Comparison of ENCODE assay signal across 20 cellular contexts in the genomic region with DNA sequence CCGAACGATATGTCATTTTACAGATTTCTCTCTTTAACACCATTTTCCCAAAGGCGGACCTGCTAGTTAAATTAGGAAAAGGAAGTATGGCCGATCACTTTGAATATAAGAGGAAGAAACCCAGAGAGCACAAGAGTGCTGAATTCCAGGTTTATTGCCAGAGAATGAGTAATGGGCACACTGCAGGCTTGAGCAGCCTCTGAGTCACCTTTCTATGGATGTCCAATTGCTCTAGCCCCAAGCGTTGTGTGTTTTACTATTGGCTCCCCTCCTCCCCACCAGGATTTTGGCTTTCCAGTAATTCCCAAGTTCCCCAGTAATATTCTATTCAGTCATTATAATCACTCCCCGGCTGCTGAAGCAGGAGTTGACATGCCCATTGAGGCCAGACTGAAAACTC.
DNase-seq lines count a peak whose midpoint lies in the region; ATAC-seq and TF ChIP-seq lines count a peak whose summit lies in the region.
"Had no signal": no experiment of that assay in that cellular context is flagged by ENCODE, and none has a peak within 500 bp of the region (broad histone marks: within the 10 kb centered on the region; RNA-seq: fewer than 3 reads in every experiment).

No MANE protein-coding gene starts in this region.

- in situ Hi-C loops in mammary epithelial cell (cut with MboI; ENCODE audit: low sequenced_read_pairs in 2 of 2) = no loop called here

- H3K27ac ChIP-seq in mammary epithelial cell (ENCODE audit: insufficient read depth, low read depth, low read length) = no peak overlapping the region
- H3K27ac ChIP-seq: tibial nerve had no signal

- no peak for ATAC-seq in activated naive CD8-positive, alpha-beta T cell treated with anti-CD3 and anti-CD28 coated beads, Interleukin-2, amount 50 U/mL, for 24 hours
- ATAC-seq in HG03045 (IDR thresholded peaks at IDR 0.05; ENCODE audit: unreplicated experiment) = no peak
- ATAC-seq in HG02610 (IDR thresholded peaks at IDR 0.05; ENCODE audit: unreplicated experiment) = no peak
- ATAC-seq: right cardiac atrium had no signal

- H3K27ac Mint-ChIP-seq in activated naive CD8-positive, alpha-beta T cell treated with anti-CD3 and anti-CD28 coated beads, Interleukin-2, amount 50 U/mL, for 24 hours = no peak overlapping the region
- H3K27ac Mint-ChIP-seq: activated CD4-positive, alpha-beta T cell treated with anti-CD3 and anti-CD28 coated beads, Interleukin-2, amount 10 ng/mL, durations not matched to agents 7 days and 5 days; activated naive CD8-positive, alpha-beta T cell treated with anti-CD3 and anti-CD28 coated beads for 36 hours; activated T-cell treated with anti-CD3 and anti-CD28 coated beads, Interleukin-2, amount 50 U/mL, for 24 hours had no signal

- dilution Hi-C loops in mammary epithelial cell (cut with HindIII; ENCODE audit: low sequenced_read_pairs) = no loop called here

- no peak overlapping the region for H3K4me2 ChIP-seq in mammary epithelial cell (ENCODE audit: insufficient read depth, low read depth, low read length)

- H3K4me1 Mint-ChIP-seq in activated naive CD8-positive, alpha-beta T cell treated with anti-CD3 and anti-CD28 coated beads, Interleukin-2, amount 50 U/mL, for 24 hours = no peaks in the 10 kb centered on the region
- H3K4me1 Mint-ChIP-seq: activated CD4-positive, alpha-beta T cell treated with anti-CD3 and anti-CD28 coated beads, Interleukin-2, amount 10 ng/mL, durations not matched to agents 7 days and 5 days; activated naive CD8-positive, alpha-beta T cell treated with anti-CD3 and anti-CD28 coated beads for 36 hours; IgD-negative memory B cell; neural crest cell had no signal

- CTCF ChIA-PET in mammary epithelial cell (lab: Charles Lee; ENCODE audit: low non-redundant PET) = no interaction called here

- no peaks in the 10 kb centered on the region for H3K27me3 ChIP-seq in mammary epithelial cell (ENCODE audit: insufficient read depth, low read length)
- H3K27me3 ChIP-seq: tibial nerve had no signal

- intact Hi-C loops in mammary epithelial cell (cut with micrococcal nuclease) = no loop called here

- H3K36me3 ChIP-seq in mammary epithelial cell (ENCODE audit: insufficient read depth, low read length) = no peaks in the 10 kb centered on the region

- H3K79me2 ChIP-seq in mammary epithelial cell (ENCODE audit: insufficient read depth, low read length) = no peaks in the 10 kb centered on the region

- peaks cover 28% of the 10 kb centered on the region for H3K9me3 Mint-ChIP-seq in activated naive CD8-positive, alpha-beta T cell treated with anti-CD3 and anti-CD28 coated beads, Interleukin-2, amount 50 U/mL, for 24 hours

- peak; percentile 4 for DNase-seq in AG10803 (ENCODE audit: low read depth)
- peak; percentile 75 for DNase-seq in HT1080 (ENCODE audit: low read depth)
- peak; percentile 63 for DNase-seq in mammary epithelial cell
- peak; percentile 18 for DNase-seq in iPS-NIHi7 (ENCODE audit: extremely low spot score)
- DNase-seq in activated gamma-delta T cell treated with Interleukin-2 at 50 U/mL for 16 hours = no peak
- no peak for DNase-seq in activated naive CD8-positive, alpha-beta T cell treated with anti-CD3 and anti-CD28 coated beads, Interleukin-2, amount 50 U/mL, for 24 hours
- DNase-seq: activated CD4-positive, alpha-beta T cell treated with anti-CD3 and anti-CD28 coated beads, Interleukin-2, amount 10 ng/mL, durations not matched to agents 7 days and 5 days; activated naive CD8-positive, alpha-beta T cell treated with anti-CD3 and anti-CD28 coated beads for 36 hours; activated T-cell treated with anti-CD3 and anti-CD28 coated beads, Interleukin-2, amount 50 U/mL, for 24 hours; erythroblast; NCI-H1105; NK-92 treated with Interleukin-12 subunit alpha and Interleukin-12 subunit beta, amount 100 ng/mL, for 24 hours; right cardiac atrium; SHP77 treated with DMSO at 0.1 percent for 48 hours; T-helper 9 cell had no signal

- H3K4me3 ChIP-seq in AG10803 (ENCODE audit: low read length) (no peak overlapping the region), mammary epithelial cell (replicated peaks in 1 of 3; ENCODE audit: insufficient read depth in 1 of 3, low read depth in 2 of 3, low read length in 3 of 3) (no peak overlapping the region)
- H3K4me3 ChIP-seq: tibial nerve had no signal

- no peaks in the 10 kb centered on the region for H3K36me3 Mint-ChIP-seq in activated naive CD8-positive, alpha-beta T cell treated with anti-CD3 and anti-CD28 coated beads, Interleukin-2, amount 50 U/mL, for 24 hours (ENCODE audit: low read depth)
- H3K36me3 Mint-ChIP-seq: activated naive CD8-positive, alpha-beta T cell treated with anti-CD3 and anti-CD28 coated beads for 36 hours; IgD-negative memory B cell had no signal

- H3K9me3 ChIP-seq in mammary epithelial cell (replicated peaks; ENCODE audit: insufficient read depth, low read length) = no peaks in the 10 kb centered on the region
- H3K9me3 ChIP-seq: tibial nerve had no signal

- no TSS peak for BruUV-seq in mammary epithelial cell (replicated peaks; lab: Mats Ljungman, UMichigan)

- H3K9ac ChIP-seq in mammary epithelial cell (ENCODE audit: insufficient read depth, low read length) = no peak overlapping the region

- WGBS in mammary epithelial cell (ENCODE audit: low coverage, missing lambda C conversion rate) = 44% methylated on average over 6 of the region's 6 CpGs

- H4K20me1 ChIP-seq in mammary epithelial cell (ENCODE audit: insufficient read depth, low read length) = no peaks in the 10 kb centered on the region

- no peak overlapping the region for H3K4me3 Mint-ChIP-seq in activated naive CD8-positive, alpha-beta T cell treated with anti-CD3 and anti-CD28 coated beads, Interleukin-2, amount 50 U/mL, for 24 hours
- H3K4me3 Mint-ChIP-seq: activated CD4-positive, alpha-beta T cell treated with anti-CD3 and anti-CD28 coated beads, Interleukin-2, amount 10 ng/mL, durations not matched to agents 7 days and 5 days; activated naive CD8-positive, alpha-beta T cell treated with anti-CD3 and anti-CD28 coated beads for 36 hours; activated T-cell treated with anti-CD3 and anti-CD28 coated beads, Interleukin-2, amount 50 U/mL, for 24 hours; IgD-negative memory B cell; neural crest cell had no signal

- peaks cover 23% of the 10 kb centered on the region for H3K4me1 ChIP-seq in mammary epithelial cell (ENCODE audit: insufficient read depth, low read length)
- H3K4me1 ChIP-seq: tibial nerve had no signal

- peak overlapping the region; percentile 58 for H2AFZ ChIP-seq in mammary epithelial cell (ENCODE audit: low read depth, low read length)

- H3K27me3 Mint-ChIP-seq in activated naive CD8-positive, alpha-beta T cell treated with anti-CD3 and anti-CD28 coated beads, Interleukin-2, amount 50 U/mL, for 24 hours = no peaks in the 10 kb centered on the region
- H3K27me3 Mint-ChIP-seq: activated CD4-positive, alpha-beta T cell treated with anti-CD3 and anti-CD28 coated beads, Interleukin-2, amount 10 ng/mL, durations not matched to agents 7 days and 5 days; activated naive CD8-positive, alpha-beta T cell treated with anti-CD3 and anti-CD28 coated beads for 36 hours; activated T-cell treated with anti-CD3 and anti-CD28 coated beads, Interleukin-2, amount 50 U/mL, for 24 hours; IgD-negative memory B cell had no signal

- TF ChIP-seq CTCF in AG10803 (conservative IDR thresholded peaks at IDR 0.05; ENCODE audit: low read length) = no peak
- no peak for TF ChIP-seq CTCF in mammary epithelial cell (conservative IDR thresholded peaks at IDR 0.05 in 1 of 2, IDR thresholded peaks at IDR 0.05 in 1 of 2; ENCODE audit: extremely low read depth in 1 of 2, insufficient read depth in 1 of 2, low read depth in 1 of 2, low read length in 2 of 2)

Comparison
In these comparisons a context has a peak if more than half of its experiments do, and no peak if none do; other contexts are left out.
1. DNase-seq: peak in AG10803 (single experiment), HT1080 (single experiment), mammary epithelial cell (single experiment) and iPS-NIHi7 (single experiment); none in activated gamma-delta T cell treated with Interleukin-2 at 50 U/mL for 16 hours (single experiment) and activated naive CD8-positive, alpha-beta T cell treated with anti-CD3 and anti-CD28 coated beads, Interleukin-2, amount 50 U/mL, for 24 hours (single experiment).